10 cellular contexts compared by ENCODE assay signal in the genomic region with DNA sequence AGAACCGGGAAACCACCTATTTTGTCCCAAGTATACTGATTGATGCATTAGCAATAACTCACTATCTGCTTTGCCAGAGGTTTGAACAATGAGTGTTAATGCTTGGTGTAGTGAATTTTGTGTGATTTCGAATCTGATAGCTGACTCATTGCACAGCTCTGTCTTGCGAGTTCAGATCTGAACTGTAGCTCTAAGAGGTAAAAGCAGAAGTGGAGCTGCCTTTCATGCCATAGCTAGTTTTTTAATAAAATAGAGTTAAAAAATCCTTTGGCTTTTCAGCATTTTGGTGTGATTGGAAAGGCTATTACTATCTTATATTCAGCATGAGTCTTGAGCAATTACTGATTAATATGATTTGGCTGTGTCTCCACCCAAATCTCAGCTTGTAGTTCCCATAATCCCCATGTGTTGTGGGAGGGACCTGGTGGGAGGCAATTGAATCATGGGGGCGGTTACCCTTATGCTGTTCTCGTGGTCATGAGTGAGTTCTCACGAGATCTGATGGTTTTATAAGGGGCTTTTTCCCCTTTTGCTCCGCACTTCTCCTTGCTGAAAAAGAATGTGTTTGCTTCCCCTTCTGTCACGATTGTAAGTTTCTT. TPM values are rescaled to one million over a fixed set of nuclear protein-coding genes. Genes with fewer than 3 reads are reported as not detected.
DNase-seq lines count a peak whose midpoint lies in the region; ATAC-seq and TF ChIP-seq lines count a peak whose summit lies in the region.
"Had no signal": no experiment of that assay in that cellular context is flagged by ENCODE, and none has a peak within 500 bp of the region (broad histone marks: within the 10 kb centered on the region; RNA-seq: fewer than 3 reads in every experiment).

No MANE protein-coding gene starts in this region.

- ATAC-seq in GM18505 (IDR thresholded peaks at IDR 0.05; ENCODE audit: unreplicated experiment) (peak; percentile 94), GM19324 (IDR thresholded peaks at IDR 0.05; ENCODE audit: low FRiP score, unreplicated experiment) (no peak)
- ATAC-seq: HCT116 had no signal

- TF ChIP-seq CTCF in HEK293 (tag by site-specific recombination; IDR thresholded peaks at IDR 0.05) = no peak

- H3K9me3 ChIP-seq in HEK293 (ENCODE audit: control insufficient read depth, insufficient read depth, low read depth, low read length) = no peaks in the 10 kb centered on the region

- H3K4me3 Mint-ChIP-seq in immature natural killer cell = peak overlapping the region; percentile 20 to 72 (median 63)

- TF ChIP-seq POLR2A in GM18505 (IDR thresholded peaks at IDR 0.05; ENCODE audit: borderline replicate concordance, extremely low read depth, insufficient read depth, insufficient read length) = no peak

- no peaks in the 10 kb centered on the region for H3K4me1 ChIP-seq in HEK293 (ENCODE audit: control insufficient read depth, insufficient read depth, low read length)

- DNase-seq in NCI-H69 (lab: John Stamatoyannopoulos, UW) (peak; percentile 13), immature natural killer cell (no peak), cerebellar cortex (ENCODE audit: low spot score) (no peak), DMS153 (lab: John Stamatoyannopoulos, UW) (no peak)
- no peak for DNase-seq in activated effector memory CD4-positive, alpha-beta T cell treated with anti-CD3 and anti-CD28 coated beads, Interleukin-2, amount 50 U/mL, for 16 hours
- DNase-seq: amniotic stem cell had no signal

- H3K36me3 Mint-ChIP-seq in immature natural killer cell = peaks cover 14 to 33% (median 17%) of the 10 kb centered on the region in 3 donors

- H3K4me1 Mint-ChIP-seq in immature natural killer cell = peaks cover 97 to 100% of the 10 kb centered on the region in 2 donors

- CTCF ChIA-PET in HEK293 (lab: Yijun Ruan, JAX) = interaction anchor here (1.1 kb wide), 1 partner anchor 12 kb away, joined by 3 read pairs; no protein-coding TSS in a partner anchor

- H3K36me3 ChIP-seq in HEK293 (ENCODE audit: control insufficient read depth in 2 of 2, insufficient read depth in 1 of 2, low read length in 2 of 2) = peaks cover 0 to 18% of the 10 kb centered on the region in 2 experiments; a peak in 1 of 3 replicates

- no peak overlapping the region for H3K27ac ChIP-seq in HEK293 (ENCODE audit: extremely low read depth, low read depth, low read length)

- H3K4me3 ChIP-seq in HEK293 (ENCODE audit: low read depth, low read length) = no peak overlapping the region

- peaks cover 0 to 3% (median 0%) of the 10 kb centered on the region in 3 donors for H3K27me3 Mint-ChIP-seq in immature natural killer cell (ENCODE audit: low read depth in 3 of 3)

- peak overlapping the region; percentile 54 to 79 (median 70) for H3K27ac Mint-ChIP-seq in immature natural killer cell

- H3K9me3 Mint-ChIP-seq in immature natural killer cell = no peaks in the 10 kb centered on the region

- POLR2A ChIA-PET in HEK293 (lab: Yijun Ruan, JAX) = no interaction called here

TF ChIP-seq in HEK293, 187 proteins besides CTCF, POLR2A, EP300 and RAD21:
- no peak for TF ChIP-seq ZSCAN23 (tag by site-specific recombination; IDR thresholded peaks at IDR 0.05)
- peak; percentile 28; the same call in 1 of the 2 replicates for TF ChIP-seq EGR2 (tag by site-specific recombination; IDR thresholded peaks at IDR 0.05; ENCODE audit: low read depth)
- TF ChIP-seq ZNF530 (tag by site-specific recombination; IDR thresholded peaks at IDR 0.05; ENCODE audit: low read depth) = no peak
- no peak for TF ChIP-seq ZNF121 (tag by site-specific recombination; IDR thresholded peaks at IDR 0.05)
- 0 out of 2 replicates have a peak, but pooled peaks have one; percentile 12 for TF ChIP-seq ZFHX2 (tag by site-specific recombination; conservative IDR thresholded peaks at IDR 0.05)
- TF ChIP-seq ZBTB8A (tag by site-specific recombination; IDR thresholded peaks at IDR 0.05) = no peak
- TF ChIP-seq, protein P1, sequence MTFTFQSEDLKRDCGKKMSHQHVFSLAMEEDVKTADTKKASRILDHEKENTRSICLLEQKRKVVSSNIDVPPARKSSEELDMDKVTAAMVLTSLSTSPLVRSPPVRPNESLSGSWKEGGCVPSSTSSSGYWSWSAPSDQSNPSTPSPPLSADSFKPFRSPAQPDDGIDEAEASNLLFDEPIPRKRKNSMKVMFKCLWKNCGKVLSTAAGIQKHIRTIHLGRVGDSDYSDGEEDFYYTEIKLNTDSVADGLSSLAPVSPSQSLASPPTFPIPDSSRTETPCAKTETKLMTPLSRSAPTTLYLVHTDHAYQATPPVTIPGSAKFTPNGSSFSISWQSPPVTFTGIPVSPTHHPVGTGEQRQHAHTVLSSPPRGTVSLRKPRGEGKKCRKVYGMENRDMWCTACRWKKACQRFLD (tag by site-specific recombination; IDR thresholded peaks at IDR 0.05) = no peak
- TF ChIP-seq GLI2 (tag by site-specific recombination; IDR thresholded peaks at IDR 0.05; ENCODE audit: borderline replicate concordance, low read depth) = no peak
- TF ChIP-seq ZNF184 (tag by site-specific recombination; IDR thresholded peaks at IDR 0.05) = no peak

RNA-seq across cellular contexts. Expression of a gene that starts 21.1 kb away (rescaled TPM):
- polyA plus RNA-seq in immature natural killer cell = 10 to 100 TPM; 17.2 to 54.9 (median 21.4) TPM
